1 cellular context compared by ENCODE assay signal in the genomic region with DNA sequence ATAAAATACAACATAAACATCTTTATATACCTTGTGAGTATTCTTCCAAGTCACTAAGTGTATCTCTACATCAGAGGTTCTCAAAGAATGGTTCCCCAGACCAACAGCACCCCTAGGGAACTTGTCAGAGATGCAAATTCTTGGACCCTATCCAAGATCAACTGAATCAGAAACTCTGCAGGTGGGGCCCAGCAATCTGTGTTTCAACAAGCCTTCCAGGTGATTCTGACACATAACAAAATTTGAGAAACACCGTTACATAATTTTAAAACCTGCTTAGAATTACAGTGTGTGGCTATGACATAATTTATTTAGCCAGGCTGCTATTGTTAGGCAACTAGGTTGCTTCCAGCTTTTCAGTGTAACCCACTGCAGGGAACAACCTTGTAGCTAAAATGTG.
TF ChIP-seq lines count a peak whose summit lies in the region.

No MANE protein-coding gene starts in this region.

TF ChIP-seq in SK-N-SH, 30 proteins besides CTCF, POLR2A, EP300 and RAD21 (continued from another document):
- TF ChIP-seq, protein P1, sequence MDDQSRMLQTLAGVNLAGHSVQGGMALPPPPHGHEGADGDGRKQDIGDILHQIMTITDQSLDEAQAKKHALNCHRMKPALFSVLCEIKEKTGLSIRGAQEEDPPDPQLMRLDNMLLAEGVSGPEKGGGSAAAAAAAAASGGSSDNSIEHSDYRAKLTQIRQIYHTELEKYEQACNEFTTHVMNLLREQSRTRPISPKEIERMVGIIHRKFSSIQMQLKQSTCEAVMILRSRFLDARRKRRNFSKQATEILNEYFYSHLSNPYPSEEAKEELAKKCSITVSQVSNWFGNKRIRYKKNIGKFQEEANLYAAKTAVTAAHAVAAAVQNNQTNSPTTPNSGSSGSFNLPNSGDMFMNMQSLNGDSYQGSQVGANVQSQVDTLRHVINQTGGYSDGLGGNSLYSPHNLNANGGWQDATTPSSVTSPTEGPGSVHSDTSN (IDR thresholded peaks at IDR 0.05): no peak
- no peak for TF ChIP-seq MXI1 (IDR thresholded peaks at IDR 0.05; ENCODE audit: low read depth, low read length)
